Comparison of ENCODE assay signal across 16 cellular contexts in genomic region chr6:73955800-73956199, GRCh38.
DNase-seq lines count a peak whose midpoint lies in the region; ATAC-seq and TF ChIP-seq lines count a peak whose summit lies in the region.
"Had no signal": no experiment of that assay in that cellular context is flagged by ENCODE, and none has a peak within 500 bp of the region (broad histone marks: within the 10 kb centered on the region; RNA-seq: fewer than 3 reads in every experiment).

No MANE protein-coding gene starts in this region.

- in situ Hi-C loops in SK-MEL-5 (cut with HindIII; ENCODE audit: low pct_unique_long_range_greater_than_20kb, low sequenced_read_pairs) = no loop called here

- no peak for TF ChIP-seq POLR2A in uterus (IDR thresholded peaks at IDR 0.05)

- H3K27ac ChIP-seq in hepatocyte (peak overlapping the region; percentile 30), uterus (no peak overlapping the region)
- H3K27ac ChIP-seq: C4-2B had no signal

- no peaks in the 10 kb centered on the region for H3K79me2 ChIP-seq in hepatocyte

- H3K4me2 ChIP-seq in hepatocyte = no peak overlapping the region
- H3K4me2 ChIP-seq: GM23338 had no signal

- no peaks in the 10 kb centered on the region for H3K9me2 ChIP-seq in hepatocyte (replicated peaks; ENCODE audit: insufficient read depth)

- no peaks in the 10 kb centered on the region for H3K27me3 ChIP-seq in hepatocyte
- H3K27me3 ChIP-seq in uterus = no peaks in the 10 kb centered on the region

- DNase-seq in ELF-1 (ENCODE audit: low read depth, low spot score) (peak; percentile 9), SK-MEL-5 (ENCODE audit: low read depth, low spot score) (peak; percentile 60), hepatocyte (ENCODE audit: low spot score) (no peak), uterus (no peak)
- DNase-seq: CD4-positive, CD25-positive, alpha-beta regulatory T cell; CD8-positive, alpha-beta T cell; DMS 273 treated with DMSO at 0.1 percent for 48 hours; DMS79; EL; GF-D8; H9 had no signal

- H3K4me3 ChIP-seq in hepatocyte = no peak overlapping the region
- no peak overlapping the region for H3K4me3 ChIP-seq in uterus
- H3K4me3 ChIP-seq: GM23338 had no signal

- H3K4me1 ChIP-seq in hepatocyte (ENCODE audit: insufficient read depth) (no peaks in the 10 kb centered on the region), uterus (no peaks in the 10 kb centered on the region)

- TF ChIP-seq CTCF in hepatocyte (IDR thresholded peaks at IDR 0.05; ENCODE audit: poor library complexity) (no peak), uterus (IDR thresholded peaks at IDR 0.05) (no peak)

- intact Hi-C loops in uterus (cut with DNase I; ENCODE audit: low total_unique reads) = no loop called here

- H3K36me3 ChIP-seq in hepatocyte (replicated peaks; ENCODE audit: insufficient read depth, low read depth) (no peaks in the 10 kb centered on the region), uterus (no peaks in the 10 kb centered on the region)

- H3K9me3 ChIP-seq in hepatocyte (ENCODE audit: low read depth) (no peaks in the 10 kb centered on the region), uterus (no peaks in the 10 kb centered on the region)

- no peak overlapping the region for H2AFZ ChIP-seq in hepatocyte
- H2AFZ ChIP-seq: GM23338 had no signal

- 54% methylated on average over 4 of the region's 4 CpGs for WGBS in hepatocyte (ENCODE audit: low lambda C conversion rate, missing lambda C conversion rate)

- ATAC-seq in HG02610 (IDR thresholded peaks at IDR 0.05; ENCODE audit: unreplicated experiment) = no peak
- ATAC-seq in GM21825 (IDR thresholded peaks at IDR 0.05; ENCODE audit: unreplicated experiment) = no peak
- ATAC-seq: CD8-positive, alpha-beta T cell; GM23338; HCT116 had no signal

- H4K20me1 ChIP-seq in hepatocyte (ENCODE audit: insufficient read depth, poor library complexity, severe bottlenecking) = no peaks in the 10 kb centered on the region

Comparison
In these comparisons a context has a peak if more than half of its experiments do, and no peak if none do; other contexts are left out.
1. DNase-seq: peak in ELF-1 (single experiment) and SK-MEL-5 (single experiment); none in hepatocyte (single experiment) and uterus (0 of 2).